16 cellular contexts compared by ENCODE assay signal in genomic region chr7:14936530-14936929, GRCh38. TPM values are rescaled to one million over a fixed set of nuclear protein-coding genes. Genes with fewer than 3 reads are reported as not detected.
DNase-seq lines count a peak whose midpoint lies in the region; ATAC-seq and TF ChIP-seq lines count a peak whose summit lies in the region.
"Had no signal": no experiment of that assay in that cellular context is flagged by ENCODE, and none has a peak within 500 bp of the region (broad histone marks: within the 10 kb centered on the region; RNA-seq: fewer than 3 reads in every experiment).

No MANE protein-coding gene starts in this region.

- H3K27me3 Mint-ChIP-seq in nephron progenitor cell (ENCODE audit: low read depth, poor library complexity): no peaks in the 10 kb centered on the region
- H3K27me3 Mint-ChIP-seq: activated naive CD4-positive, alpha-beta T cell treated with anti-CD3 and anti-CD28 coated beads, Interleukin-2, amount 10 ng/mL, durations not matched to agents 7 days and 5 days had no signal

- H3K36me3 Mint-ChIP-seq in nephron progenitor cell (ENCODE audit: low read depth): no peaks in the 10 kb centered on the region
- H3K36me3 Mint-ChIP-seq: activated naive CD4-positive, alpha-beta T cell treated with anti-CD3 and anti-CD28 coated beads, Interleukin-2, amount 10 ng/mL, durations not matched to agents 7 days and 5 days; stimulated activated effector memory CD8-positive, alpha-beta T cell treated with anti-CD3 and anti-CD28 coated beads, Interleukin-12 subunit alpha, Interleukin-12 subunit beta, amount 100 ng/mL, for 72 hours had no signal

- H3K27me3 ChIP-seq in MG63: no peaks in the 10 kb centered on the region
- H3K27me3 ChIP-seq: BE2C had no signal

- DNase-seq in Ammon's horn (ENCODE audit: low spot score) (peak; percentile 40), MG63 (peak; percentile 46), globus pallidus (ENCODE audit: low spot score) (peak; percentile 11), nephron progenitor cell (peak; percentile 25), SHP77 treated with DMSO at 0.1 percent for 48 hours (lab: John Stamatoyannopoulos, UW) (no peak), NCI-H187 (lab: John Stamatoyannopoulos, UW) (no peak)
- DNase-seq in activated naive CD4-positive, alpha-beta T cell treated with anti-CD3 and anti-CD28 coated beads, Interleukin-2, amount 50 U/mL, for 16 hours: no peak
- DNase-seq: activated naive CD4-positive, alpha-beta T cell treated with anti-CD3 and anti-CD28 coated beads, Interleukin-2, amount 10 ng/mL, durations not matched to agents 7 days and 5 days; BE2C; EL; stimulated activated CD4-positive, alpha-beta T cell treated with anti-CD3 and anti-CD28 coated beads, Interleukin-4, amount 100 ng/mL, for 1 hour had no signal

- no peaks in the 10 kb centered on the region for H3K36me3 ChIP-seq in MG63
- H3K36me3 ChIP-seq: BE2C had no signal

- peaks cover 13% of the 10 kb centered on the region for H3K4me1 Mint-ChIP-seq in nephron progenitor cell
- H3K4me1 Mint-ChIP-seq: activated naive CD4-positive, alpha-beta T cell treated with anti-CD3 and anti-CD28 coated beads, Interleukin-2, amount 10 ng/mL, durations not matched to agents 7 days and 5 days; stimulated activated effector memory CD8-positive, alpha-beta T cell treated with anti-CD3 and anti-CD28 coated beads, Interleukin-12 subunit alpha, Interleukin-12 subunit beta, amount 100 ng/mL, for 72 hours had no signal

- H3K4me3 Mint-ChIP-seq in nephron progenitor cell: no peak overlapping the region
- H3K4me3 Mint-ChIP-seq: activated naive CD4-positive, alpha-beta T cell treated with anti-CD3 and anti-CD28 coated beads, Interleukin-2, amount 10 ng/mL, durations not matched to agents 7 days and 5 days; stimulated activated effector memory CD8-positive, alpha-beta T cell treated with anti-CD3 and anti-CD28 coated beads, Interleukin-12 subunit alpha, Interleukin-12 subunit beta, amount 100 ng/mL, for 72 hours had no signal

- ATAC-seq in GM19023 (IDR thresholded peaks at IDR 0.05; ENCODE audit: unreplicated experiment): no peak
- ATAC-seq: stimulated activated effector memory CD8-positive, alpha-beta T cell treated with anti-CD3 and anti-CD28 coated beads, Interleukin-12 subunit alpha, Interleukin-12 subunit beta, amount 100 ng/mL, for 72 hours had no signal

- peak overlapping the region; percentile 44 for H3K27ac Mint-ChIP-seq in nephron progenitor cell
- H3K27ac Mint-ChIP-seq: activated naive CD4-positive, alpha-beta T cell treated with anti-CD3 and anti-CD28 coated beads, Interleukin-2, amount 10 ng/mL, durations not matched to agents 7 days and 5 days; stimulated activated effector memory CD8-positive, alpha-beta T cell treated with anti-CD3 and anti-CD28 coated beads, Interleukin-12 subunit alpha, Interleukin-12 subunit beta, amount 100 ng/mL, for 72 hours had no signal

- H3K9me3 Mint-ChIP-seq in nephron progenitor cell: no peaks in the 10 kb centered on the region

- H3K9me3 ChIP-seq in MG63: no peaks in the 10 kb centered on the region
- H3K9me3 ChIP-seq: BE2C had no signal

- TF ChIP-seq CTCF in nephron progenitor cell (IDR thresholded peaks at IDR 0.05): no peak

- H3K4me3 ChIP-seq in MG63: no peak overlapping the region

RNA-seq across cellular contexts. Expression of gene DGKB, which starts 34.0 kb away (rescaled TPM):
- total RNA-seq in MG63 (2014; rRNA removed; shearing (Covaris generic); ENCODE audit: low replicate concordance): not detected in 2 replicates
- total RNA-seq: HT1080, mononuclear cell, pulmonary artery endothelial cell had no signal

Comparison
In these comparisons a context has a peak if more than half of its experiments do, and no peak if none do; other contexts are left out.
1. DNase-seq: peak in Ammon's horn (single experiment), MG63 (single experiment), globus pallidus (single experiment) and nephron progenitor cell (single experiment); none in SHP77 treated with DMSO at 0.1 percent for 48 hours (single experiment), NCI-H187 (0 of 2) and activated naive CD4-positive, alpha-beta T cell treated with anti-CD3 and anti-CD28 coated beads, Interleukin-2, amount 50 U/mL, for 16 hours (single experiment).